ENCODE assay signal across 1 cellular context in the genomic region with DNA sequence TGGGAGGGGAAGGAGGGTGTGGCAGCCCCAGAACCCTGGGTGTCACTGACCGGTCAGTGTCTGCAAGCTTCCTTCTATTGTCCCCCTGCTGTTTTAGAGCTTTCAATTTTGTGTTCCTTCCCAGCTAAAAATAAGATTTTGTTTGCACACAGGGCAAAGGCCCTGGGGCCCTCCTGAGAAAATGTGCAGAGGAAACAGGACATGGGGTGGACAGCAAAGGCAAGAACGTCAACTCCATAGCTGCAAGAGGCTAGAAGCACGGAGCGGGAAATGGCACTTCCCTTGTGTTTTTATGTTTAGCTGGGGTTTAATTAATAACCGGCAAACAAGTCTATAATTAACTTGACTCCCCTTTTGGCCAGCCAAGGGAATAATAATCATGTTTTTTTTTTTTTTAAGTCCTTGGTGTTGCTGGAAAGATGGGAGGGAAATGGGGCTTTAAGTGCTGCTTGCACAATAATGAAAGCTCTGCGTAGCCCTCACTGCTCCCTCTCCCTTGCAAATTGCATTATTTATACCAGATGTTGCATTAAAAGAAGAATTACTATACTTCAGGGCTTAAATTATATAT.
TF ChIP-seq lines count a peak whose summit lies in the region.

No MANE protein-coding gene starts in this region.

TF ChIP-seq in IMR-90, 13 proteins besides CTCF, POLR2A, EP300 and RAD21 (continued from another document):
- TF ChIP-seq, protein P1, sequence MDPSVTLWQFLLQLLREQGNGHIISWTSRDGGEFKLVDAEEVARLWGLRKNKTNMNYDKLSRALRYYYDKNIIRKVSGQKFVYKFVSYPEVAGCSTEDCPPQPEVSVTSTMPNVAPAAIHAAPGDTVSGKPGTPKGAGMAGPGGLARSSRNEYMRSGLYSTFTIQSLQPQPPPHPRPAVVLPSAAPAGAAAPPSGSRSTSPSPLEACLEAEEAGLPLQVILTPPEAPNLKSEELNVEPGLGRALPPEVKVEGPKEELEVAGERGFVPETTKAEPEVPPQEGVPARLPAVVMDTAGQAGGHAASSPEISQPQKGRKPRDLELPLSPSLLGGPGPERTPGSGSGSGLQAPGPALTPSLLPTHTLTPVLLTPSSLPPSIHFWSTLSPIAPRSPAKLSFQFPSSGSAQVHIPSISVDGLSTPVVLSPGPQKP (IDR thresholded peaks at IDR 0.05; ENCODE audit: borderline replicate concordance, low read depth, low read length), result no peak
- no peak for TF ChIP-seq BHLHE40 (IDR thresholded peaks at IDR 0.05; ENCODE audit: low read depth, low read length)
- no peak for TF ChIP-seq CEBPB (IDR thresholded peaks at IDR 0.05; ENCODE audit: low read depth, low read length)
- TF ChIP-seq MAZ (IDR thresholded peaks at IDR 0.05; ENCODE audit: borderline replicate concordance, low read depth, low read length), result no peak
- no peak for TF ChIP-seq NFE2L2 (IDR thresholded peaks at IDR 0.05; ENCODE audit: low read depth, low read length)
- TF ChIP-seq RCOR1 (IDR thresholded peaks at IDR 0.05; ENCODE audit: insufficient replicate concordance, low read length), result no peak
- no peak for TF ChIP-seq CHD1 (IDR thresholded peaks at IDR 0.05; ENCODE audit: low read depth, low read length)
- TF ChIP-seq SMC3 (IDR thresholded peaks at IDR 0.05; ENCODE audit: low read depth, low read length), result no peak
TF ChIP-seq in IMR-90: peak in this region for 0.
